24 cellular contexts compared by ENCODE assay signal in the genomic region with DNA sequence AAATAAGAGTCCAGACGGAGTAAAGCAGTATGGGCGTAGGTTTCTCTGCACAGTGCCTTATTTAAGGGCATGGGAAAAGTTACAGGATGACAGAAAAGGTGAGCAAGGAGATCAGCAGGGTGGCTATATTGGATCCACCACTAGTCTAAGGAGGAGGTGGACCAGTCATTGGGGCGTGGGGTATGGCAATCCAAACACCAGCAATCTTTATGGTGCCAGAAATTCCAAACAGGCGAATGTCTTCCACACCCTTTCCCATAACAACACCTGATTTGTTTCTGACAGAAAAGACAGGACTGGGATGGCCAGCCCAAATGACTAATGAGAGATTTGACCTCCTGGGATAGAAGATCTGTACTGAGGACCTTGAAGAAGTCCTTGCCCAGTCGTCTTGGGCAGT.
A peak's percentile ranks its signal among the peaks of the same experiment; 100 is the strongest.
DNase-seq lines count a peak whose midpoint lies in the region; ATAC-seq, FAIRE-seq and TF ChIP-seq lines count a peak whose summit lies in the region.
"Had no signal": no experiment of that assay in that cellular context is flagged by ENCODE, and none has a peak within 500 bp of the region (broad histone marks: within the 10 kb centered on the region; RNA-seq: fewer than 3 reads in every experiment).

No MANE protein-coding gene starts in this region.

- peaks cover 2% of the 10 kb centered on the region for H3K9me3 ChIP-seq in Caco-2
- H3K9me3 ChIP-seq in H1 (ENCODE audit: insufficient read depth in 2 of 2, low read depth in 1 of 2, low read length in 1 of 2) = no peaks in the 10 kb centered on the region; a peak in 1 of 4 replicates
- H3K9me3 ChIP-seq: Peyer's patch, SJCRH30 had no signal

- CTCF ChIA-PET in Caco-2 (lab: Charles Lee) = no interaction called here
- CTCF ChIA-PET in H1 (lab: Charles Lee; ENCODE audit: partially characterized antibody) = interaction anchor here (1.0 kb wide), 1 partner anchor 255 kb away, joined by 3 read pairs; no protein-coding TSS in a partner anchor

- H3K4me2 ChIP-seq in H1 (ENCODE audit: insufficient read depth in 1 of 2, low read depth in 2 of 2, low read length in 2 of 2) (no peak overlapping the region), mesendoderm (ENCODE audit: low read length) (no peak overlapping the region)

- no peak for TF ChIP-seq POLR2A in H1 (IDR thresholded peaks at IDR 0.05; ENCODE audit: control extremely low read depth in 1 of 2, low read depth in 2 of 2, low read length in 2 of 2)

- FAIRE-seq in H1 (lab: Jason Lieb, UNC) (no peak), D721Med (lab: Jason Lieb, UNC) (no peak)
- FAIRE-seq: A204.1, H54, HTR-8/SVneo had no signal

- H3K56ac ChIP-seq in H1 (replicated peaks; ENCODE audit: insufficient read length, low read depth, low read length) = no peak overlapping the region
- no peak overlapping the region for H3K56ac ChIP-seq in mesendoderm (ENCODE audit: low read length)

- no peak for TF ChIP-seq EP300 in H1 (IDR thresholded peaks at IDR 0.05; ENCODE audit: borderline replicate concordance in 1 of 2, low read depth in 2 of 2, low read length in 2 of 2)

- no peaks in the 10 kb centered on the region for H3K36me3 ChIP-seq in Caco-2 (ENCODE audit: control insufficient read depth, insufficient read depth, low read length)
- H3K36me3 ChIP-seq in H1 (ENCODE audit: control insufficient read depth in 2 of 4, insufficient read depth in 4 of 4, low read length in 3 of 4) = peaks cover 0 to 3% (median 1%) of the 10 kb centered on the region in 4 experiments; a peak in 2 of 8 replicates
- no peaks in the 10 kb centered on the region for H3K36me3 ChIP-seq in mesendoderm (ENCODE audit: control insufficient read depth, insufficient read depth, low read length)
- H3K36me3 ChIP-seq: Peyer's patch, SJCRH30 had no signal

- no peaks in the 10 kb centered on the region for H3K23me2 ChIP-seq in H1 (ENCODE audit: low read depth, low read length)

- H3K4me1 Mint-ChIP-seq in Caco-2 (ENCODE audit: low read depth, unreplicated experiment) (peaks cover 35% of the 10 kb centered on the region), immature natural killer cell (no peaks in the 10 kb centered on the region)
- H3K4me1 Mint-ChIP-seq: CD4-positive, alpha-beta memory T cell had no signal

- H3K4me3 ChIP-seq in Caco-2 (ENCODE audit: low read depth, low read length) (no peak overlapping the region), H1 (ENCODE audit: extremely low read depth in 1 of 4, insufficient read depth in 2 of 4, low read depth in 3 of 4, low read length in 4 of 4) (no peak overlapping the region), mesendoderm (ENCODE audit: low read length) (no peak overlapping the region)
- H3K4me3 ChIP-seq: Peyer's patch, SJCRH30 had no signal

- no peak overlapping the region for H4K91ac ChIP-seq in H1 (replicated peaks; ENCODE audit: insufficient read length, low read length)

- H3K4me1 ChIP-seq in Caco-2 = peaks cover 33% of the 10 kb centered on the region
- H3K4me1 ChIP-seq in H1 (replicated peaks in 1 of 4; ENCODE audit: control insufficient read depth in 3 of 4, insufficient read depth in 4 of 4, low read length in 3 of 4) = peaks cover 0 to 5% (median 0%) of the 10 kb centered on the region in 4 experiments; a peak in 2 of 7 replicates
- no peaks in the 10 kb centered on the region for H3K4me1 ChIP-seq in mesendoderm (ENCODE audit: control insufficient read depth, low read depth, low read length)
- H3K4me1 ChIP-seq: Peyer's patch, SJCRH30 had no signal

- H3K79me2 ChIP-seq in H1 (ENCODE audit: control insufficient read depth in 1 of 2, insufficient read depth in 2 of 2, low read length in 2 of 2) (no peaks in the 10 kb centered on the region), mesendoderm (ENCODE audit: control insufficient read depth, insufficient read depth, low read length) (no peaks in the 10 kb centered on the region)

- H3K36me3 Mint-ChIP-seq in Caco-2 (ENCODE audit: insufficient read depth, unreplicated experiment) (peaks cover 11% of the 10 kb centered on the region), immature natural killer cell (no peaks in the 10 kb centered on the region)
- H3K36me3 Mint-ChIP-seq: CD4-positive, alpha-beta memory T cell had no signal

- H3K79me1 ChIP-seq in H1 (ENCODE audit: low read depth, low read length) (no peaks in the 10 kb centered on the region), mesendoderm (ENCODE audit: low read length) (no peaks in the 10 kb centered on the region)

- no peak overlapping the region for H3K14ac ChIP-seq in H1 (ENCODE audit: insufficient read length)

- 95% methylated on average over 5 of the region's 5 CpGs; no CpG with 5 or more reads in 1 of the 2 experiments for WGBS in H1 (ENCODE audit: extremely low coverage in 1 of 2, insufficient coverage in 1 of 2, insufficient read length in 1 of 2, insufficient replicate concordance in 2 of 2, low coverage in 1 of 2, low lambda C conversion rate in 2 of 2, missing lambda C conversion rate in 1 of 2), 2 experiments
- no CpG with 5 or more reads among the region's 5 CpGs for WGBS in mesendoderm (ENCODE audit: extremely low coverage, insufficient coverage, low lambda C conversion rate)

- no peak for ATAC-seq in esophagus mucosa
- ATAC-seq: SK-N-SH treated with all-trans-retinoic acid at 6 μM for 48 hours had no signal

- H3K9ac ChIP-seq in H1 (replicated peaks in 1 of 4; ENCODE audit: extremely low read depth in 1 of 4, low read depth in 3 of 4, low read length in 3 of 4) (no peak overlapping the region), mesendoderm (ENCODE audit: low read length) (no peak overlapping the region)

- no TSS peak for BruUV-seq in Caco-2 (replicated peaks; lab: Mats Ljungman, UMichigan)

- H3K27me3 ChIP-seq in Caco-2 (replicated peaks; ENCODE audit: control insufficient read depth, insufficient read depth, low read length) = no peaks in the 10 kb centered on the region
- H3K27me3 ChIP-seq in H1 (replicated peaks in 1 of 4; ENCODE audit: control insufficient read depth in 3 of 4, extremely low read depth in 1 of 4, insufficient read depth in 3 of 4, low read length in 3 of 4) = no peaks in the 10 kb centered on the region
- H3K27me3 ChIP-seq in mesendoderm (ENCODE audit: insufficient read depth, low read length, poor library complexity) = no peaks in the 10 kb centered on the region
- H3K27me3 ChIP-seq: Peyer's patch, SJCRH30 had no signal

- H2BK5ac ChIP-seq in H1 (ENCODE audit: low read depth, low read length) (no peak overlapping the region), mesendoderm (ENCODE audit: low read length) (no peak overlapping the region)

- H3K4me3 Mint-ChIP-seq in Caco-2 (ENCODE audit: unreplicated experiment) (no peak overlapping the region), immature natural killer cell (no peak overlapping the region)
- H3K4me3 Mint-ChIP-seq: CD4-positive, alpha-beta memory T cell had no signal

- H4K8ac ChIP-seq in H1 (ENCODE audit: extremely low read depth, insufficient read depth, low read length) (no peak overlapping the region), mesendoderm (ENCODE audit: low read depth, low read length) (no peak overlapping the region)

- H3K18ac ChIP-seq in H1 (ENCODE audit: extremely low read depth, low read length) (no peak overlapping the region; the same call in 1 of the 2 replicates), mesendoderm (ENCODE audit: low read length) (peak overlapping the region; percentile 71)

- peak overlapping the region; percentile 83 for H3K27ac Mint-ChIP-seq in Caco-2 (ENCODE audit: unreplicated experiment)
- no peak overlapping the region for H3K27ac Mint-ChIP-seq in immature natural killer cell
- H3K27ac Mint-ChIP-seq: CD4-positive, alpha-beta memory T cell had no signal

- POLR2A ChIA-PET in Caco-2 (lab: Charles Lee) (no interaction called here), H1 (lab: Charles Lee; ENCODE audit: partially characterized antibody) (no interaction called here)

- H3K4ac ChIP-seq in H1 (replicated peaks; ENCODE audit: insufficient read length, low read depth, low read length) = no peak overlapping the region
- no peak overlapping the region for H3K4ac ChIP-seq in mesendoderm (ENCODE audit: low read depth, low read length)

- peaks cover 24% of the 10 kb centered on the region for H3K9me3 Mint-ChIP-seq in Caco-2 (ENCODE audit: unreplicated experiment)
- H3K9me3 Mint-ChIP-seq in immature natural killer cell = peaks cover 5 to 40% (median 12%) of the 10 kb centered on the region in 6 donors

- H2BK12ac ChIP-seq in H1 (ENCODE audit: low read depth, low read length) = peak overlapping the region; percentile 80; the same call in 1 of the 2 replicates

- peak overlapping the region; percentile 43; the same call in 1 of the 2 replicates for H2BK20ac ChIP-seq in H1 (ENCODE audit: low read length)

- H4K20me1 ChIP-seq in H1 (replicated peaks in 1 of 2; ENCODE audit: control insufficient read depth in 1 of 2, insufficient read depth in 2 of 2, low read length in 2 of 2) = no peaks in the 10 kb centered on the region

- DNase-seq in Caco-2 (peak in 1 of 2 experiments; percentile 62), NCI-H226 (peak; percentile 2), H1 (ENCODE audit: low read depth in 1 of 2, low spot score in 2 of 2) (no peak), mesendoderm (no peak), D721Med (ENCODE audit: insufficient read length, low spot score) (no peak), immature natural killer cell (no peak), mucosa of gallbladder (ENCODE audit: low spot score) (no peak)
- DNase-seq: C1 segment of cervical spinal cord; CD4-positive, alpha-beta memory T cell; COR-L47; DMS153; KBM-7; NCI-H1048; NCI-H1417; NCI-H1694; NCI-H2029 treated with DMSO at 0.1 percent for 48 hours; NCI-H69; Peyer's patch; SJCRH30 had no signal

- no peak overlapping the region for H2AFZ ChIP-seq in H1 (ENCODE audit: low read length)

- H3K23ac ChIP-seq in H1 (ENCODE audit: insufficient read length) (no peak overlapping the region), mesendoderm (ENCODE audit: low read length) (no peak overlapping the region)

- H2BK120ac ChIP-seq in H1 (replicated peaks; ENCODE audit: low read depth, low read length) (no peak overlapping the region), mesendoderm (ENCODE audit: low read depth, low read length) (no peak overlapping the region)

- H2BK15ac ChIP-seq in H1 (ENCODE audit: low read length) = 0 out of 2 replicates have a peak overlapping the region, but pooled peaks have one; percentile 36
- H2BK15ac ChIP-seq in mesendoderm (replicated peaks; ENCODE audit: low read depth) = no peak overlapping the region

- intact Hi-C loops in Caco-2 (cut with micrococcal nuclease; ENCODE audit: unreplicated experiment) = loop anchor here (5.0 kb wide), 5 partner anchors 78 to 498 kb away; no protein-coding TSS in a partner anchor

- TF ChIP-seq CTCF in Caco-2 (IDR thresholded peaks at IDR 0.05; ENCODE audit: insufficient read depth in 1 of 2, low read depth in 1 of 2, low read length in 1 of 2, severe bottlenecking in 1 of 2, unreplicated experiment in 1 of 2) = no peak
- no peak for TF ChIP-seq CTCF in H1 (IDR thresholded peaks at IDR 0.05; ENCODE audit: control extremely low read depth in 1 of 3, insufficient read depth in 1 of 3, low read depth in 1 of 3, low read length in 3 of 3)
- no peak for TF ChIP-seq CTCF in D721Med (IDR thresholded peaks at IDR 0.05; ENCODE audit: insufficient read depth, missing control alignments)

- no peaks in the 10 kb centered on the region for H3K27me3 Mint-ChIP-seq in Caco-2 (ENCODE audit: insufficient read depth, unreplicated experiment)
- H3K27me3 Mint-ChIP-seq in immature natural killer cell (ENCODE audit: low read depth in 3 of 3) = no peaks in the 10 kb centered on the region
- H3K27me3 Mint-ChIP-seq: CD4-positive, alpha-beta memory T cell had no signal

- H3K27ac ChIP-seq in H1 (ENCODE audit: low read depth, low read length) (no peak overlapping the region), mesendoderm (ENCODE audit: low read depth, low read length) (no peak overlapping the region)
- H3K27ac ChIP-seq: Peyer's patch, SJCRH30 had no signal

- H4K5ac ChIP-seq in H1 (ENCODE audit: insufficient read length, low read depth, low read length) = no peak overlapping the region
- H4K5ac ChIP-seq in mesendoderm (ENCODE audit: low read length) = no peak overlapping the region

- TF ChIP-seq RAD21 in H1 (IDR thresholded peaks at IDR 0.05 in 1 of 2, conservative IDR thresholded peaks at IDR 0.05 in 1 of 2; ENCODE audit: low read depth in 2 of 2, low read length in 2 of 2) = no peak

- no peak overlapping the region for H2AK5ac ChIP-seq in H1 (ENCODE audit: low read depth, low read length)
- H2AK5ac ChIP-seq in mesendoderm (ENCODE audit: low read length) = no peak overlapping the region
